In genomic region chr6:21597243-21597682, GRCh38 we compare ENCODE assay signal across 8 cellular contexts. TPM values are rescaled to one million over a fixed set of nuclear protein-coding genes. Genes with fewer than 3 reads are reported as not detected.
DNase-seq lines count a peak whose midpoint lies in the region; ATAC-seq, FAIRE-seq and TF ChIP-seq lines count a peak whose summit lies in the region.

No MANE protein-coding gene starts in this region.

- H3K9me3 Mint-ChIP-seq in activated CD8-positive, alpha-beta memory T cell treated with anti-CD3 and anti-CD28 coated beads, Interleukin-2, amount 10 ng/mL, durations not matched to agents 7 days and 5 days (ENCODE audit: low read depth): no peaks in the 10 kb centered on the region
- H3K9me3 Mint-ChIP-seq in activated naive CD4-positive, alpha-beta T cell treated with anti-CD3 and anti-CD28 coated beads, Interleukin-2, amount 50 U/mL, for 72 hours: no peaks in the 10 kb centered on the region

- dilution Hi-C loops in keratinocyte (cut with MboI; ENCODE audit: extremely low pct_ligation_motif_present, low sequenced_read_pairs): no loop called here

- H3K36me3 Mint-ChIP-seq in activated CD8-positive, alpha-beta memory T cell treated with anti-CD3 and anti-CD28 coated beads, Interleukin-2, amount 10 ng/mL, durations not matched to agents 7 days and 5 days: no peaks in the 10 kb centered on the region
- peaks cover 0 to 8% of the 10 kb centered on the region in 2 donors for H3K36me3 Mint-ChIP-seq in activated naive CD4-positive, alpha-beta T cell treated with anti-CD3 and anti-CD28 coated beads, Interleukin-2, amount 50 U/mL, for 72 hours

- H3K27ac ChIP-seq in keratinocyte (ENCODE audit: control insufficient read depth, insufficient read depth, low read length): peak overlapping the region; percentile 84
- H3K27ac ChIP-seq in thymus (ENCODE audit: low read depth): no peak overlapping the region

- in situ Hi-C loops in ACHN (cut with HindIII; ENCODE audit: low pct_ligation_motif_present, low pct_unique_long_range_greater_than_20kb, low sequenced_read_pairs): no loop called here

- ATAC-seq in activated CD8-positive, alpha-beta memory T cell treated with anti-CD3 and anti-CD28 coated beads, Interleukin-2, amount 10 ng/mL, durations not matched to agents 7 days and 5 days: no peak
- ATAC-seq in activated naive CD4-positive, alpha-beta T cell treated with anti-CD3 and anti-CD28 coated beads, Interleukin-2, amount 50 U/mL, for 72 hours: no peak
- ATAC-seq in HG02623 (IDR thresholded peaks at IDR 0.05; ENCODE audit: unreplicated experiment): no peak

- peak overlapping the region; percentile 59 to 98 (median 93) for H3K4me3 ChIP-seq in keratinocyte (ENCODE audit: control insufficient read depth in 2 of 3, extremely low read depth in 1 of 3, insufficient read depth in 2 of 3, low read depth in 1 of 3, low read length in 3 of 3)
- H3K4me3 ChIP-seq in thymus (ENCODE audit: low read length): peak overlapping the region; percentile 94

- H3K36me3 ChIP-seq in keratinocyte (ENCODE audit: control insufficient read depth in 2 of 2, extremely low read depth in 1 of 2, insufficient read depth in 2 of 2, low read length in 2 of 2) (peaks cover 0 to 2% of the 10 kb centered on the region in 2 experiments), thymus (ENCODE audit: control insufficient read depth, insufficient read depth) (peaks cover 10% of the 10 kb centered on the region)

- H3K27me3 Mint-ChIP-seq in activated CD8-positive, alpha-beta memory T cell treated with anti-CD3 and anti-CD28 coated beads, Interleukin-2, amount 10 ng/mL, durations not matched to agents 7 days and 5 days: peaks cover 45% of the 10 kb centered on the region

- no peak for TF ChIP-seq CTCF in keratinocyte (optimal IDR thresholded peaks at IDR 0.05 in 1 of 3, IDR thresholded peaks at IDR 0.05 in 1 of 3, conservative IDR thresholded peaks at IDR 0.05 in 1 of 3; ENCODE audit: extremely low read depth in 1 of 3, insufficient read depth in 2 of 3, low read length in 3 of 3)

- peak overlapping the region; percentile 34 for H3K27ac Mint-ChIP-seq in activated CD8-positive, alpha-beta memory T cell treated with anti-CD3 and anti-CD28 coated beads, Interleukin-2, amount 10 ng/mL, durations not matched to agents 7 days and 5 days
- H3K27ac Mint-ChIP-seq in activated naive CD4-positive, alpha-beta T cell treated with anti-CD3 and anti-CD28 coated beads, Interleukin-2, amount 50 U/mL, for 72 hours: peak overlapping the region; percentile 74 to 85

- H3K79me2 ChIP-seq in keratinocyte (ENCODE audit: control insufficient read depth, insufficient read depth, low read length): peaks cover 46% of the 10 kb centered on the region

- H2AFZ ChIP-seq in keratinocyte (ENCODE audit: control insufficient read depth, low read length): peak overlapping the region; percentile 22

- CTCF ChIA-PET in activated CD8-positive, alpha-beta memory T cell treated with anti-CD3 and anti-CD28 coated beads, Interleukin-2, amount 10 ng/mL, durations not matched to agents 7 days and 5 days (lab: Charles Lee): interaction anchor here (0.6 to 2.8 kb wide), 3 partner anchors 9 to 620 kb away, joined by 3 to 20 read pairs (median 5); no protein-coding TSS in a partner anchor

- H3K27me3 ChIP-seq in keratinocyte (ENCODE audit: control insufficient read depth, extremely low read depth, insufficient read depth, low read length) (no peaks in the 10 kb centered on the region), thymus (ENCODE audit: control insufficient read depth, insufficient read depth) (no peaks in the 10 kb centered on the region)

- peaks cover 19% of the 10 kb centered on the region for H3K4me1 Mint-ChIP-seq in activated CD8-positive, alpha-beta memory T cell treated with anti-CD3 and anti-CD28 coated beads, Interleukin-2, amount 10 ng/mL, durations not matched to agents 7 days and 5 days

- DNase-seq in activated CD8-positive, alpha-beta memory T cell treated with anti-CD3 and anti-CD28 coated beads, Interleukin-2, amount 10 ng/mL, durations not matched to agents 7 days and 5 days: no peak
- DNase-seq in activated CD8-positive, alpha-beta memory T cell treated with anti-CD3 and anti-CD28 coated beads for 24 hours: no peak
- DNase-seq in activated naive CD4-positive, alpha-beta T cell treated with anti-CD3 and anti-CD28 coated beads, Interleukin-2, amount 50 U/mL, for 72 hours (ENCODE audit: low spot score in 2 of 2): no peak
- no peak for DNase-seq in keratinocyte (ENCODE audit: low read depth, low spot score)
- DNase-seq in ACHN: no peak
- no peak for DNase-seq in 8988T

- H3K9me1 ChIP-seq in keratinocyte (ENCODE audit: control insufficient read depth, extremely low read depth, insufficient read depth, low read length): no peaks in the 10 kb centered on the region

- H3K4me1 ChIP-seq in keratinocyte (ENCODE audit: control insufficient read depth, extremely low read depth, insufficient read depth, low read length) (peaks cover 16% of the 10 kb centered on the region), thymus (ENCODE audit: control insufficient read depth, insufficient read depth, low read length) (peaks cover 8% of the 10 kb centered on the region)

- WGBS in thymus: 2% methylated on average over 7 of the region's 7 CpGs

- no peak for FAIRE-seq in keratinocyte (lab: Jason Lieb, UNC)

- H3K9me3 ChIP-seq in keratinocyte (ENCODE audit: control insufficient read depth, low read depth, low read length): no peaks in the 10 kb centered on the region
- H3K9me3 ChIP-seq in thymus (ENCODE audit: control insufficient read depth): peaks cover 1% of the 10 kb centered on the region

- peak overlapping the region; percentile 88 for H3K4me2 ChIP-seq in keratinocyte (ENCODE audit: control insufficient read depth, extremely low read depth, insufficient read depth, low read depth, low read length)

- H4K20me1 ChIP-seq in keratinocyte (ENCODE audit: control insufficient read depth, extremely low read depth, insufficient read depth, low read length): no peaks in the 10 kb centered on the region

- peak overlapping the region; percentile 74 for H3K4me3 Mint-ChIP-seq in activated CD8-positive, alpha-beta memory T cell treated with anti-CD3 and anti-CD28 coated beads, Interleukin-2, amount 10 ng/mL, durations not matched to agents 7 days and 5 days

- H3K9ac ChIP-seq in keratinocyte (ENCODE audit: control insufficient read depth, extremely low read depth, insufficient read depth, low read length): peak overlapping the region; percentile 96

RNA-seq across cellular contexts. Expression of gene SOX4, which starts 3.7 kb away (rescaled TPM):
- total RNA-seq in activated CD8-positive, alpha-beta memory T cell treated with anti-CD3 and anti-CD28 coated beads, Interleukin-2, amount 10 ng/mL, durations not matched to agents 7 days and 5 days: 10 to 100 TPM in 1 of 2 experiments, under 1 TPM in 1; 0.76 to 10.4 TPM
- total RNA-seq in activated naive CD4-positive, alpha-beta T cell treated with anti-CD3 and anti-CD28 coated beads, Interleukin-2, amount 50 U/mL, for 72 hours: 1 to 10 TPM in 1 of 2 donors, under 1 TPM in 1; 0.89 to 4.2 TPM
- polyA plus RNA-seq in keratinocyte (12.8 to 16.3 TPM (median 14.6 TPM) in 3 replicates), thymus (85.7 TPM)
- polyA plus RNA-seq in keratinocyte (2011; ENCODE audit: low read depth): 9.5 TPM
- 7.5 and 9.3 TPM in 2 replicates for polyA plus RNA-seq in keratinocyte (2011; cell fraction: cytosol; rRNA removed)
- polyA plus RNA-seq in keratinocyte (2011; cell fraction: nucleus; rRNA removed): 27.7 and 29.9 TPM in 2 replicates
- 19.0 and 25.6 TPM in 2 replicates for polyA plus RNA-seq in keratinocyte (2012; ENCODE audit: low replicate concordance)
- 9.4 to 13.8 TPM (median 10.9 TPM) in 3 replicates for polyA minus RNA-seq in keratinocyte
- 19.6 TPM for polyA minus RNA-seq in keratinocyte (2011; cell fraction: cytosol; rRNA and poly(A)+ RNA removed)
- polyA minus RNA-seq in keratinocyte (2011; cell fraction: nucleus; rRNA and poly(A)+ RNA removed): 30.8 and 36.2 TPM in 2 replicates
